15 cellular contexts compared by ENCODE assay signal in the genomic region with DNA sequence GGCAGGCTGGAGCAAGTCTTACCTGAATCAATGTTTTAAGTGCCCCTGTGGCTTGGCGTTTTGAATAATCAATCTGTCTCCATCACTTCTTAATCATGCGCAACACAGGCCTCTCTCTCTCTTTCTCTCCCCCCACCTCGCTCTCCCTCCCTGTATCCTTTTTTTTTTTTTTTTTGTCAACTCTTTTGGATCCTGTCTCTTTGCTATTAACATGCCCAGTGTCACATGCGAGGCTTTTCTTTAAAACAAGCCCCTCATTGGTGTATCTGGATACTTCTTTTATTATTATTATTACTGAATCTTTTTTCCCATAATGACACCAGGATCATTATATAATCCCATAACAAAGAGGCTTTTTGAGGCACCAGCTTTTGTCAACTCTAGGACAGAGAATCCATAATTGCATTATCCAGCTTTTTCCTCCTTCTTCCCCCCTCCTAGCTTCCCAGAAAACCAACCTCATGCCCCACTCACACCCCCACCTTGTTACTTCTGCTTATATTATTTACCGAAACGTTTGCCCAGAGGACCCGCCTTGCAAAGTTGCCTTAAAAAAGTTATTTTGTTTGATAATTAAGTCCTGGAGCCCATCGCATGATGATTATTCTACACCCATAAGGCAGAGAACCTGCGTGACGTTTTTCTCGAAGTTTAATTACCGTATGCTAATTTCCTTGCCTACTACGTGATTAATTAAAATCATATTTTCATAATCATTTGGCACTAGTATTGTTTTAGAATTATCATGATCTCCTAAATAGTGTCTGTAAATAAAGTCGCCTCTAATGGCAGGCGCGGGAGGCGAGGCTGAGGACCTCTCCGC.
DNase-seq lines count a peak whose midpoint lies in the region; TF ChIP-seq lines count a peak whose summit lies in the region.
"Had no signal": no experiment of that assay in that cellular context is flagged by ENCODE, and none has a peak within 500 bp of the region (broad histone marks: within the 10 kb centered on the region; RNA-seq: fewer than 3 reads in every experiment).

No MANE protein-coding gene starts in this region.

- H3K27ac ChIP-seq in VCaP (peak overlapping the region; percentile 67; the same call in 1 of the 2 replicates), iPS-20b (ENCODE audit: low read length) (no peak overlapping the region)
- H3K27ac ChIP-seq: cardiac muscle cell, lower lobe of right lung had no signal

- H3K4me3 ChIP-seq in iPS-20b (ENCODE audit: low read length): peak overlapping the region; percentile 56; the same call in 1 of the 2 replicates
- H3K4me3 ChIP-seq: lower lobe of right lung had no signal

- TF ChIP-seq CTCF in VCaP (conservative IDR thresholded peaks at IDR 0.05) (no peak), GM20000 (IDR thresholded peaks at IDR 0.05; ENCODE audit: extremely low read depth, missing control alignments) (no peak)

- CTCF ChIA-PET in activated CD4-positive, alpha-beta memory T cell treated with anti-CD3 and anti-CD28 coated beads for 36 hours (lab: Charles Lee): no interaction called here

- POLR2A ChIA-PET in activated CD4-positive, alpha-beta memory T cell treated with anti-CD3 and anti-CD28 coated beads for 36 hours (lab: Charles Lee): no interaction called here

- H3K9ac ChIP-seq in iPS-20b (ENCODE audit: low read depth, low read length): no peak overlapping the region

- peak overlapping the region; percentile 86 for H3K4me3 Mint-ChIP-seq in activated naive CD8-positive, alpha-beta T cell
- H3K4me3 Mint-ChIP-seq in activated naive CD8-positive, alpha-beta T cell treated with anti-CD3 and anti-CD28 coated beads for 36 hours: no peak overlapping the region
- H3K4me3 Mint-ChIP-seq in activated CD4-positive, alpha-beta memory T cell treated with anti-CD3 and anti-CD28 coated beads for 36 hours: no peak overlapping the region

- H3K9me3 ChIP-seq in iPS-20b (ENCODE audit: insufficient read depth, low read depth, low read length): no peaks in the 10 kb centered on the region
- H3K9me3 ChIP-seq: lower lobe of right lung, transverse colon had no signal

- DNase-seq in activated naive CD8-positive, alpha-beta T cell treated with anti-CD3 and anti-CD28 coated beads for 36 hours: no peak
- DNase-seq in superior temporal gyrus (ENCODE audit: extremely low spot score) (peak; percentile 65), GM20000 (ENCODE audit: low spot score) (no peak), head of caudate nucleus (no peak)
- no peak for DNase-seq in activated CD4-positive, alpha-beta memory T cell treated with anti-CD3 and anti-CD28 coated beads for 36 hours
- DNase-seq: DMS53, lower lobe of right lung, NCI-H1048, NCI-H226, OCI-M1, transverse colon had no signal

- no peaks in the 10 kb centered on the region for H3K9me3 Mint-ChIP-seq in activated naive CD8-positive, alpha-beta T cell (ENCODE audit: low read depth)
- no peaks in the 10 kb centered on the region for H3K9me3 Mint-ChIP-seq in activated naive CD8-positive, alpha-beta T cell treated with anti-CD3 and anti-CD28 coated beads for 36 hours
- no peaks in the 10 kb centered on the region for H3K9me3 Mint-ChIP-seq in activated CD4-positive, alpha-beta memory T cell treated with anti-CD3 and anti-CD28 coated beads for 36 hours

- H3K4me1 Mint-ChIP-seq in activated naive CD8-positive, alpha-beta T cell (ENCODE audit: low read depth): peaks cover 35% of the 10 kb centered on the region
- peaks cover 21% of the 10 kb centered on the region for H3K4me1 Mint-ChIP-seq in activated naive CD8-positive, alpha-beta T cell treated with anti-CD3 and anti-CD28 coated beads for 36 hours
- H3K4me1 Mint-ChIP-seq in activated CD4-positive, alpha-beta memory T cell treated with anti-CD3 and anti-CD28 coated beads for 36 hours (ENCODE audit: low read depth): peaks cover 20% of the 10 kb centered on the region

- peaks cover 45% of the 10 kb centered on the region for H3K27me3 Mint-ChIP-seq in activated naive CD8-positive, alpha-beta T cell
- H3K27me3 Mint-ChIP-seq in activated naive CD8-positive, alpha-beta T cell treated with anti-CD3 and anti-CD28 coated beads for 36 hours: peaks cover 84% of the 10 kb centered on the region
- peaks cover 57% of the 10 kb centered on the region for H3K27me3 Mint-ChIP-seq in activated CD4-positive, alpha-beta memory T cell treated with anti-CD3 and anti-CD28 coated beads for 36 hours

- intact Hi-C loops in activated CD4-positive, alpha-beta memory T cell treated with anti-CD3 and anti-CD28 coated beads for 36 hours (cut with micrococcal nuclease): loop anchor here (10.0 kb wide), 1 partner anchor 1131 kb away; no protein-coding TSS in a partner anchor
- intact Hi-C loops in head of caudate nucleus (cut with DNase I): loop anchor here (5.0 to 10.0 kb wide), 2 partner anchors 181 to 428 kb away; no protein-coding TSS in a partner anchor

- peaks cover 91% of the 10 kb centered on the region for H3K27me3 ChIP-seq in iPS-20b (ENCODE audit: insufficient read depth, low read length)

- H3K27ac Mint-ChIP-seq in activated naive CD8-positive, alpha-beta T cell: no peak overlapping the region
- no peak overlapping the region for H3K27ac Mint-ChIP-seq in activated naive CD8-positive, alpha-beta T cell treated with anti-CD3 and anti-CD28 coated beads for 36 hours
- no peak overlapping the region for H3K27ac Mint-ChIP-seq in activated CD4-positive, alpha-beta memory T cell treated with anti-CD3 and anti-CD28 coated beads for 36 hours

- no peaks in the 10 kb centered on the region for H3K36me3 ChIP-seq in iPS-20b (ENCODE audit: insufficient read depth, low read depth, low read length)
- H3K36me3 ChIP-seq: cardiac muscle cell, lower lobe of right lung, transverse colon had no signal

- no peaks in the 10 kb centered on the region for H3K36me3 Mint-ChIP-seq in activated naive CD8-positive, alpha-beta T cell
- H3K36me3 Mint-ChIP-seq in activated naive CD8-positive, alpha-beta T cell treated with anti-CD3 and anti-CD28 coated beads for 36 hours: no peaks in the 10 kb centered on the region
- no peaks in the 10 kb centered on the region for H3K36me3 Mint-ChIP-seq in activated CD4-positive, alpha-beta memory T cell treated with anti-CD3 and anti-CD28 coated beads for 36 hours

- H3K4me1 ChIP-seq in iPS-20b (ENCODE audit: insufficient read depth, low read length): peaks cover 12% of the 10 kb centered on the region; the same call in 1 of the 2 replicates
